Comparison of ENCODE assay signal across 8 cellular contexts in genomic region chr10:96863922-96864543, GRCh38. TPM values are rescaled to one million over a fixed set of nuclear protein-coding genes. Genes with fewer than 3 reads are reported as not detected.
DNase-seq lines count a peak whose midpoint lies in the region; ATAC-seq and TF ChIP-seq lines count a peak whose summit lies in the region.

No MANE protein-coding gene starts in this region.

- H3K4me1 Mint-ChIP-seq in activated T-helper 1 cell treated with anti-CD3 and anti-CD28 coated beads, Interleukin-12 subunit alpha, Interleukin-12 subunit beta, Interleukin-2, Interleukin-4 antibody, amounts not matched to agents 30 ng/mL and 10 ng/mL and 1 ng/mL, durations not matched to agents 14 hours and 24 hours and 36 hours (ENCODE audit: low read depth), result peaks cover 20% of the 10 kb centered on the region

- 48 to 72% methylated on average over 3 of the region's 3 CpGs for WGBS in lung, 2 donors

- ATAC-seq in GM18867 (IDR thresholded peaks at IDR 0.05; ENCODE audit: unreplicated experiment) (peak; percentile 58), HG03571 (IDR thresholded peaks at IDR 0.05; ENCODE audit: unreplicated experiment) (peak; percentile 64), lung (ENCODE audit: insufficient read depth, low FRiP score) (peak; percentile 55)

- intact Hi-C loops in activated T-helper 1 cell treated with anti-CD3 and anti-CD28 coated beads, Interleukin-12 subunit alpha, Interleukin-12 subunit beta, Interleukin-2, Interleukin-4 antibody, amounts not matched to agents 30 ng/mL and 10 ng/mL and 1 ng/mL, durations not matched to agents 14 hours and 24 hours and 36 hours (cut with micrococcal nuclease), result loop anchor here (1.0 kb wide), 1 partner anchor 27 kb away; no protein-coding TSS in a partner anchor

- H3K36me3 Mint-ChIP-seq in activated T-helper 1 cell treated with anti-CD3 and anti-CD28 coated beads, Interleukin-12 subunit alpha, Interleukin-12 subunit beta, Interleukin-2, Interleukin-4 antibody, amounts not matched to agents 30 ng/mL and 10 ng/mL and 1 ng/mL, durations not matched to agents 14 hours and 24 hours and 36 hours (ENCODE audit: low read depth), result peaks cover 12% of the 10 kb centered on the region

- H3K4me1 ChIP-seq in lung (ENCODE audit: control insufficient read depth in 2 of 2, insufficient read depth in 2 of 2, low read length in 2 of 2), result peaks cover 8 to 10% of the 10 kb centered on the region in 2 donors

- peak overlapping the region in 1 of 2 donors; percentile 0 for H3K27ac ChIP-seq in lung (ENCODE audit: low read depth in 1 of 2, low read length in 1 of 2)

- peaks cover 0 to 5% of the 10 kb centered on the region in 2 donors for H3K36me3 ChIP-seq in lung (ENCODE audit: control insufficient read depth in 2 of 2, insufficient read depth in 2 of 2, low read length in 2 of 2)

- no peaks in the 10 kb centered on the region for H3K27me3 ChIP-seq in lung (ENCODE audit: control insufficient read depth, insufficient read depth)

- H3K27me3 Mint-ChIP-seq in activated T-helper 1 cell treated with anti-CD3 and anti-CD28 coated beads, Interleukin-12 subunit alpha, Interleukin-12 subunit beta, Interleukin-2, Interleukin-4 antibody, amounts not matched to agents 30 ng/mL and 10 ng/mL and 1 ng/mL, durations not matched to agents 14 hours and 24 hours and 36 hours (ENCODE audit: insufficient read depth), result no peaks in the 10 kb centered on the region

- no peak overlapping the region for H3K4me3 ChIP-seq in lung

- peak; percentile 85 for DNase-seq in A172 (ENCODE audit: low spot score)
- no peak for DNase-seq in activated T-helper 1 cell treated with anti-CD3 and anti-CD28 coated beads, Interleukin-12 subunit alpha, Interleukin-12 subunit beta, Interleukin-2, Interleukin-4 antibody, amounts not matched to agents 30 ng/mL and 10 ng/mL and 1 ng/mL, durations not matched to agents 14 hours and 24 hours and 36 hours (ENCODE audit: low spot score)
- no peak for DNase-seq in lung (ENCODE audit: low spot score)
- DNase-seq in islet precursor cell, result no peak
- no peak for DNase-seq in SKM-1 (lab: John Stamatoyannopoulos, UW; ENCODE audit: unreplicated experiment)
- DNase-seq in iPS-NIHi7 (ENCODE audit: extremely low spot score), result no peak

- TF ChIP-seq CTCF in lung (IDR thresholded peaks at IDR 0.05; ENCODE audit: control extremely low read depth, extremely low read depth), result no peak

- no peak overlapping the region for H3K4me3 Mint-ChIP-seq in activated T-helper 1 cell treated with anti-CD3 and anti-CD28 coated beads, Interleukin-12 subunit alpha, Interleukin-12 subunit beta, Interleukin-2, Interleukin-4 antibody, amounts not matched to agents 30 ng/mL and 10 ng/mL and 1 ng/mL, durations not matched to agents 14 hours and 24 hours and 36 hours

- no peaks in the 10 kb centered on the region for H3K9me3 ChIP-seq in lung (ENCODE audit: control insufficient read depth in 2 of 2, insufficient read depth in 1 of 2, low read length in 1 of 2)

- no peaks in the 10 kb centered on the region for H3K9me3 Mint-ChIP-seq in activated T-helper 1 cell treated with anti-CD3 and anti-CD28 coated beads, Interleukin-12 subunit alpha, Interleukin-12 subunit beta, Interleukin-2, Interleukin-4 antibody, amounts not matched to agents 30 ng/mL and 10 ng/mL and 1 ng/mL, durations not matched to agents 14 hours and 24 hours and 36 hours

- H3K27ac Mint-ChIP-seq in activated T-helper 1 cell treated with anti-CD3 and anti-CD28 coated beads, Interleukin-12 subunit alpha, Interleukin-12 subunit beta, Interleukin-2, Interleukin-4 antibody, amounts not matched to agents 30 ng/mL and 10 ng/mL and 1 ng/mL, durations not matched to agents 14 hours and 24 hours and 36 hours, result peak overlapping the region; percentile 70

RNA-seq across cellular contexts. Expression of gene LCOR, which starts 31.9 kb away (rescaled TPM):
- total RNA-seq in A172 (2014; rRNA removed; shearing (Covaris generic)), result 15.4 and 15.8 TPM in 2 replicates
- 26.2 and 31.9 TPM in 2 replicates for total RNA-seq in activated T-helper 1 cell treated with anti-CD3 and anti-CD28 coated beads, Interleukin-12 subunit alpha, Interleukin-12 subunit beta, Interleukin-2, Interleukin-4 antibody, amounts not matched to agents 30 ng/mL and 10 ng/mL and 1 ng/mL, durations not matched to agents 14 hours and 24 hours and 36 hours
- 10 to 100 TPM; 28.3 to 68.4 TPM for total RNA-seq in lung
- polyA plus RNA-seq in lung, result 1 to 10 TPM; 3.3 to 7.4 TPM
